ENCODE assay signal across 16 cellular contexts in the genomic region with DNA sequence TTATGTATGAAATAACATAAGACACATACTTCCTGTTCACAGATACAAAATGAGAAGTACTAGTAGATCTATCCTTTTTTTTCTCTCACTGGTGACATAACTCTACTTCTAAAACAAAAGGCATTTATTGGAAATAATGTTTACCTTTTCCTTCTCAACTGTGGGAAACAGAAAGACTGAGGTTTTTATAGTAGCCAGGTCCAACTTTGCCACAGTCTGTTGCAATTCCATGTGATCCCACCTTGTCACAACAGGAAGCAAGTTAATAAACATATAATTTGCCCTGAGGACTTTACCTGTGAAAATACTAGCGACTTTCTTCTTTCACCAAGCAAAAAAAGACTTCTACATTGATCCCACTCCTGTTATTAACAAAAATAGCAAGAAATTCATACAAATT.
DNase-seq lines count a peak whose midpoint lies in the region; ATAC-seq and TF ChIP-seq lines count a peak whose summit lies in the region.
"Had no signal": no experiment of that assay in that cellular context is flagged by ENCODE, and none has a peak within 500 bp of the region (broad histone marks: within the 10 kb centered on the region; RNA-seq: fewer than 3 reads in every experiment).

No MANE protein-coding gene starts in this region.

- 0 out of 2 replicates have a peak overlapping the region, but pooled peaks have one; percentile 0 for H2AFZ ChIP-seq in OCI-LY3 (ENCODE audit: low read depth, low read length)

- CTCF ChIA-PET in activated CD4-positive, alpha-beta T cell treated with anti-CD3 and anti-CD28 coated beads for 36 hours (lab: Charles Lee): no interaction called here

- POLR2A ChIA-PET in activated CD4-positive, alpha-beta T cell treated with anti-CD3 and anti-CD28 coated beads for 36 hours (lab: Charles Lee): no interaction called here

- DNase-seq in HFFc6 (no peak), epithelial cell of esophagus (ENCODE audit: low read depth) (peak; percentile 5), HAP-1 (ENCODE audit: low spot score in 2 of 2) (no peak)
- DNase-seq in activated CD4-positive, alpha-beta T cell treated with anti-CD3 and anti-CD28 coated beads for 36 hours: no peak
- DNase-seq: CD8-positive, alpha-beta T cell; COR-L47; DMS153; DMS79 treated with DMSO at 0.1 percent for 48 hours; GDM1 had no signal

- no peak overlapping the region for H3K4me3 Mint-ChIP-seq in HFFc6
- H3K4me3 Mint-ChIP-seq in activated CD4-positive, alpha-beta T cell treated with anti-CD3 and anti-CD28 coated beads for 36 hours: no peak overlapping the region
- H3K4me3 Mint-ChIP-seq: CD14-positive monocyte; CD8-positive, alpha-beta T cell had no signal

- H3K9me3 ChIP-seq in OCI-LY3 (ENCODE audit: insufficient read depth, low read length): no peaks in the 10 kb centered on the region
- no peaks in the 10 kb centered on the region for H3K9me3 ChIP-seq in skeletal muscle satellite cell (replicated peaks; ENCODE audit: low read length)
- H3K9me3 ChIP-seq in HAP-1: no peaks in the 10 kb centered on the region
- H3K9me3 ChIP-seq: A549 had no signal

- peak overlapping the region; percentile 70; the same call in 1 of the 2 replicates for H3K27ac Mint-ChIP-seq in HFFc6
- H3K27ac Mint-ChIP-seq in activated CD4-positive, alpha-beta T cell treated with anti-CD3 and anti-CD28 coated beads for 36 hours: no peak overlapping the region
- H3K27ac Mint-ChIP-seq: CD14-positive monocyte; CD8-positive, alpha-beta T cell had no signal

- TF ChIP-seq CTCF in HFFc6 (IDR thresholded peaks at IDR 0.05) (no peak), OCI-LY3 (IDR thresholded peaks at IDR 0.05; ENCODE audit: low read depth, low read length) (no peak), epithelial cell of esophagus (IDR thresholded peaks at IDR 0.05; ENCODE audit: insufficient read depth, low read depth, low read length, missing control alignments) (no peak)

- H3K4me2 ChIP-seq in OCI-LY3 (ENCODE audit: low read length) (no peak overlapping the region), skeletal muscle satellite cell (ENCODE audit: low read length) (no peak overlapping the region)
- H3K4me2 ChIP-seq: A549 had no signal

- H3K4me1 ChIP-seq in OCI-LY3 (ENCODE audit: low read length): no peaks in the 10 kb centered on the region
- H3K4me1 ChIP-seq in skeletal muscle satellite cell (ENCODE audit: control insufficient read depth, insufficient read depth, low read length): peaks cover 61% of the 10 kb centered on the region
- H3K4me1 ChIP-seq in HAP-1: peaks cover 9% of the 10 kb centered on the region; the same call in 1 of the 2 replicates
- H3K4me1 ChIP-seq: A549 had no signal

- peaks cover 64% of the 10 kb centered on the region for H3K4me1 Mint-ChIP-seq in HFFc6 (ENCODE audit: low read depth)
- no peaks in the 10 kb centered on the region for H3K4me1 Mint-ChIP-seq in activated CD4-positive, alpha-beta T cell treated with anti-CD3 and anti-CD28 coated beads for 36 hours
- H3K4me1 Mint-ChIP-seq: CD14-positive monocyte had no signal

- H3K36me3 Mint-ChIP-seq in HFFc6 (ENCODE audit: low read depth): no peaks in the 10 kb centered on the region; the same call in none of the 2 replicates
- no peaks in the 10 kb centered on the region for H3K36me3 Mint-ChIP-seq in activated CD4-positive, alpha-beta T cell treated with anti-CD3 and anti-CD28 coated beads for 36 hours (ENCODE audit: low read depth)
- H3K36me3 Mint-ChIP-seq: CD14-positive monocyte; CD8-positive, alpha-beta T cell had no signal

- H3K79me2 ChIP-seq in OCI-LY3 (ENCODE audit: low read length): no peaks in the 10 kb centered on the region

- H3K27me3 Mint-ChIP-seq in HFFc6 (ENCODE audit: insufficient read depth): no peaks in the 10 kb centered on the region
- no peaks in the 10 kb centered on the region for H3K27me3 Mint-ChIP-seq in activated CD4-positive, alpha-beta T cell treated with anti-CD3 and anti-CD28 coated beads for 36 hours

- H3K9me3 Mint-ChIP-seq in HFFc6: no peaks in the 10 kb centered on the region
- H3K9me3 Mint-ChIP-seq in activated CD4-positive, alpha-beta T cell treated with anti-CD3 and anti-CD28 coated beads for 36 hours (ENCODE audit: low read depth): peaks cover 2% of the 10 kb centered on the region

- no peaks in the 10 kb centered on the region for H3K27me3 ChIP-seq in OCI-LY3 (ENCODE audit: low read depth, low read length)
- no peaks in the 10 kb centered on the region for H3K27me3 ChIP-seq in skeletal muscle satellite cell (ENCODE audit: control insufficient read depth, insufficient read depth, low read length)
- H3K27me3 ChIP-seq in HAP-1 (ENCODE audit: low read depth): no peaks in the 10 kb centered on the region

- H3K27ac ChIP-seq in OCI-LY3 (ENCODE audit: low read length): no peak overlapping the region
- H3K27ac ChIP-seq: A549 had no signal

- in situ Hi-C loops in HAP-1 (cut with MboI; ENCODE audit: low sequenced_read_pairs): no loop called here

- H3K4me3 ChIP-seq in OCI-LY3 (ENCODE audit: low read length): no peak overlapping the region
- no peak overlapping the region for H3K4me3 ChIP-seq in epithelial cell of esophagus (ENCODE audit: low read length)
- no peak overlapping the region for H3K4me3 ChIP-seq in skeletal muscle satellite cell (ENCODE audit: low read length)
- H3K4me3 ChIP-seq in HAP-1: no peak overlapping the region
- H3K4me3 ChIP-seq: A549 had no signal

- no peaks in the 10 kb centered on the region for H4K20me1 ChIP-seq in OCI-LY3 (ENCODE audit: insufficient read depth, low read length)

- intact Hi-C loops in activated CD4-positive, alpha-beta T cell treated with anti-CD3 and anti-CD28 coated beads for 36 hours (cut with DNase I, micrococcal nuclease): no loop called here

- no peak overlapping the region for H3K9ac ChIP-seq in OCI-LY3 (ENCODE audit: low read length)
- H3K9ac ChIP-seq in skeletal muscle satellite cell (ENCODE audit: low read depth, low read length): peak overlapping the region; percentile 69

- ATAC-seq in esophagus mucosa (no peak), GM21576 (IDR thresholded peaks at IDR 0.05; ENCODE audit: unreplicated experiment) (no peak)
- ATAC-seq in activated CD4-positive, alpha-beta T cell treated with anti-CD3 and anti-CD28 coated beads for 36 hours: no peak
- ATAC-seq: A549; CD8-positive, alpha-beta T cell; HepG2 had no signal

- no peaks in the 10 kb centered on the region for H3K36me3 ChIP-seq in OCI-LY3 (replicated peaks; ENCODE audit: low read depth, low read length)
- H3K36me3 ChIP-seq in skeletal muscle satellite cell (ENCODE audit: insufficient read depth, low read length): no peaks in the 10 kb centered on the region
- no peaks in the 10 kb centered on the region for H3K36me3 ChIP-seq in HAP-1 (replicated peaks)
